Comparison of ENCODE assay signal across 10 cellular contexts in the genomic region with DNA sequence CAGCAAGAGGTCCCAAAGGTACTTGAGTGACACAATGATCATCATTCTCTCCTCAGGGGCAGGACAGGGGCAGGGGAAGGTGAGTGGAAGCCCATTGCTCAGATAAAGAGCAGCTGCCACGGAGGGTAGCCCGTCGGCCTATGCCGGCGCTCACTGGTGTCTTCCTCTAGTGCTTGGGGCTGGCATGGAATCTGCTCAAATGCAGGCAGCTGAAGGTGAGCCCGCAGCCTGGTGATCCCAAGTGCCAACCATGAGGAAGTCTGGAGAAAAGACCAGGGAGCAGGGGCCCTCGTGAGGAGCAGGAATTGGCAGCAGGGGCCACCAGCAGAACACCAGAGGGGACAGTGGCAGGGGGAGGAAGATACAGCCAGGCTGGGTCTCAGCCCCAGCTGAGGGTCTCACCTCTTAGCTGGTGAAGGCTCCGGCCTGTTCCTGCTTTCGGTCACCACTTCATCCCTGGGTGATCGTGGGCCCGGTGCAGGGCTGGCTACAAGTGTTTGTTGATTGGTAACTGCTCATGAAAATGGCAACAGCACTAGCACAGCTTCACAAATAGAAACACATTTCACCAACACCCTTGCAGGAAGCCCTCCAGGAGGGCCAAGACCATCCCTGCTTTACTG. TPM values are rescaled to one million over a fixed set of nuclear protein-coding genes. Genes with fewer than 3 reads are reported as not detected.
DNase-seq lines count a peak whose midpoint lies in the region; ATAC-seq, FAIRE-seq and TF ChIP-seq lines count a peak whose summit lies in the region.
"Had no signal": no experiment of that assay in that cellular context is flagged by ENCODE, and none has a peak within 500 bp of the region (broad histone marks: within the 10 kb centered on the region; RNA-seq: fewer than 3 reads in every experiment).

No MANE protein-coding gene starts in this region.

- peak overlapping the region; percentile 92 for H3K27ac ChIP-seq in GM12878 (ENCODE audit: control insufficient read depth, insufficient read depth)

- H3K9me3 Mint-ChIP-seq in Calu3 (ENCODE audit: low read depth, unreplicated experiment) (no peaks in the 10 kb centered on the region), natural killer cell (no peaks in the 10 kb centered on the region)

- intact Hi-C loops in Calu3 (cut with micrococcal nuclease; ENCODE audit: unreplicated experiment) (no loop called here), GM12878 (cut with micrococcal nuclease; ENCODE audit: unreplicated experiment) (no loop called here), natural killer cell (cut with micrococcal nuclease) (no loop called here)

- no peak overlapping the region for H3K4me3 ChIP-seq in GM12878

- peaks cover 25% of the 10 kb centered on the region for H3K4me1 ChIP-seq in GM12878 (ENCODE audit: control insufficient read depth, insufficient read depth, low read length)

- TF ChIP-seq RAD21 in GM12878 (IDR thresholded peaks at IDR 0.05; ENCODE audit: insufficient read depth, low read depth, low read length), result no peak

- H3K9ac ChIP-seq in GM12878 (ENCODE audit: control insufficient read depth, insufficient read depth, low read length), result no peak overlapping the region; the same call in 1 of the 2 replicates

- peak overlapping the region; percentile 72 for H3K4me2 ChIP-seq in GM12878 (ENCODE audit: control insufficient read depth, insufficient read depth)

- H3K27me3 ChIP-seq in GM12878 (replicated peaks in 1 of 2; ENCODE audit: control insufficient read depth in 2 of 2, insufficient read depth in 2 of 2, low read length in 1 of 2), result no peaks in the 10 kb centered on the region

- BruUV-seq in Calu3 (replicated peaks; lab: Mats Ljungman, UMichigan), result no TSS peak
- no TSS peak for BruUV-seq in GM12878 (replicated peaks; lab: Mats Ljungman, UMichigan)

- SMC1A ChIA-PET in GM12878 (lab: Charles Lee; ENCODE audit: uncharacterized antibody, unreplicated experiment), result interaction anchor here (1.0 to 1.3 kb wide), 3 partner anchors 22 to 59 kb away, joined by 3 read pairs; no protein-coding TSS in a partner anchor

- no peak for TF ChIP-seq EP300 in GM12878 (IDR thresholded peaks at IDR 0.05; ENCODE audit: borderline replicate concordance in 1 of 2, control insufficient read depth in 1 of 2, low read depth in 2 of 2, low read length in 2 of 2)

- DNase-seq in Calu3 (no peak), GM12878 (ENCODE audit: low read depth, low spot score) (no peak), natural killer cell (no peak), DMS79 treated with DMSO at 0.1 percent for 48 hours (lab: John Stamatoyannopoulos, UW) (no peak), NCI-H446 (lab: John Stamatoyannopoulos, UW) (no peak)
- DNase-seq: DND-41, NCI-H1105 treated with DMSO at 0.1 percent for 48 hours, NCI-H69 had no signal

- FAIRE-seq in GM12878 (lab: Jason Lieb, UNC), result no peak

- POLR2A ChIA-PET in GM12878 (lab: Charles Lee), result interaction anchor here (1.0 to 2.1 kb wide), 4 partner anchors 20 to 104 kb away, joined by 3 to 7 read pairs (median 3); a partner anchor contains a TSS

- TF ChIP-seq CTCF in Calu3 (IDR thresholded peaks at IDR 0.05; ENCODE audit: unreplicated experiment), result no peak
- no peak for TF ChIP-seq CTCF in GM12878 (IDR thresholded peaks at IDR 0.05 in 2 of 3, conservative IDR thresholded peaks at IDR 0.05 in 1 of 3; ENCODE audit: control insufficient read depth in 2 of 3, extremely low read depth in 1 of 3, insufficient read depth in 1 of 3, low read depth in 3 of 3, low read length in 3 of 3)
- no peak for TF ChIP-seq CTCF in natural killer cell (IDR thresholded peaks at IDR 0.05)

- H3K4me1 Mint-ChIP-seq in Calu3 (ENCODE audit: low read depth, unreplicated experiment) (peaks cover 9% of the 10 kb centered on the region), natural killer cell (peaks cover 26 to 50% of the 10 kb centered on the region in 2 donors)

- no peaks in the 10 kb centered on the region for H4K20me1 ChIP-seq in GM12878 (ENCODE audit: control insufficient read depth, insufficient read depth)

- TF ChIP-seq POLR2A in GM12878 (IDR thresholded peaks at IDR 0.05; ENCODE audit: low read depth, low read length), result 0 out of 2 replicates have a peak, but pooled peaks have one; percentile 25

- H3K36me3 ChIP-seq in GM12878 (ENCODE audit: control insufficient read depth in 2 of 2, insufficient read depth in 2 of 2, low read length in 1 of 2), result peaks cover 17 to 28% of the 10 kb centered on the region in 2 experiments

- H3K27me3 Mint-ChIP-seq in Calu3 (ENCODE audit: unreplicated experiment) (no peaks in the 10 kb centered on the region), natural killer cell (ENCODE audit: low read depth in 2 of 2) (no peaks in the 10 kb centered on the region)

- no peak overlapping the region for H3K4me3 Mint-ChIP-seq in Calu3 (ENCODE audit: low read depth, unreplicated experiment)
- peak overlapping the region; percentile 80 for H3K4me3 Mint-ChIP-seq in natural killer cell

- CTCF ChIA-PET in Calu3 (lab: Charles Lee) (no interaction called here), GM12878 (lab: Yijun Ruan, JAX) (interaction anchor here (1.0 to 3.8 kb wide), 5 partner anchors 13 to 78 kb away, joined by 3 to 21 read pairs (median 6); no protein-coding TSS in a partner anchor)

- H3K36me3 Mint-ChIP-seq in Calu3 (ENCODE audit: insufficient read depth, unreplicated experiment) (peaks cover 95% of the 10 kb centered on the region), natural killer cell (no peaks in the 10 kb centered on the region)

- ATAC-seq in HG03135 (IDR thresholded peaks at IDR 0.05; ENCODE audit: unreplicated experiment) (peak; percentile 4), GM12878 (no peak), natural killer cell (peak in 1 of 3 donors; percentile 6), GM19395 (IDR thresholded peaks at IDR 0.05; ENCODE audit: unreplicated experiment) (no peak)

- no peaks in the 10 kb centered on the region for H3K79me2 ChIP-seq in GM12878 (ENCODE audit: control insufficient read depth, insufficient read depth, low read length)

- no peaks in the 10 kb centered on the region for H3K9me3 ChIP-seq in GM12878 (replicated peaks; ENCODE audit: control insufficient read depth, insufficient read depth, low read length)

- no peak overlapping the region for H2AFZ ChIP-seq in GM12878 (ENCODE audit: control insufficient read depth, low read depth, low read length)

- WGBS in GM12878 (ENCODE audit: insufficient coverage, insufficient replicate concordance, low lambda C conversion rate, missing lambda C conversion rate), result 69% methylated on average over 11 of the region's 11 CpGs

- in situ Hi-C loops in GM12878 (cut with MboI), result no loop called here

- H3K27ac Mint-ChIP-seq in Calu3 (ENCODE audit: unreplicated experiment) (peak overlapping the region; percentile 80), natural killer cell (peak overlapping the region; percentile 94 to 97)

- RAD21 ChIA-PET in GM12878 (lab: Charles Lee; ENCODE audit: unreplicated experiment), result interaction anchor here (0.8 to 1.8 kb wide), 3 partner anchors 25 to 129 kb away, joined by 3 to 10 read pairs (median 3); no protein-coding TSS in a partner anchor

RNA-seq across cellular contexts. Expression of a gene that starts 24.7 kb away (rescaled TPM):
- 142 and 144 TPM in 2 replicates for total RNA-seq in Calu3 (2022)
- 63.8 and 68.9 TPM in 2 replicates for total RNA-seq in GM12878 (2013; cell fraction: nucleolus; rRNA removed)
- total RNA-seq in GM12878 (2014; rRNA removed), result 73.3 and 76.9 TPM in 2 replicates
- total RNA-seq in GM12878 (2014; rRNA removed; fragmentation: Illumina TruSeq; extraction: Trizol), result 34.4 and 39.3 TPM in 2 replicates
- total RNA-seq in GM12878 (2021), result 95.4 and 99.7 TPM in 2 replicates
- polyA plus RNA-seq in GM12878 (2011; ENCODE audit: low read depth), result 40.2 TPM
- polyA plus RNA-seq in GM12878 (2011; rRNA removed), result 73.4 and 75.2 TPM in 2 replicates
- 62.6 and 81.2 TPM in 2 replicates for polyA plus RNA-seq in GM12878 (2011; cell fraction: cytosol; rRNA removed)
- polyA plus RNA-seq in GM12878 (2011; cell fraction: nucleus; rRNA removed), result 188 and 198 TPM in 2 replicates
- 101 and 109 TPM in 2 replicates for polyA plus RNA-seq in GM12878 (2012)
- polyA plus RNA-seq in GM12878 (2014; fragmentation: Illumina TruSeq; extraction: Trizol), result 21.2 and 46.3 TPM in 2 replicates
- polyA plus RNA-seq in GM12878 (2014; fragmentation: Nextera tagmentation; extraction: Ambion mirVana), result 10 to 100 TPM; 14.1 to 18.8 TPM
- 93.4 and 102 TPM in 2 replicates for polyA plus RNA-seq in GM12878 (2014; rRNA removed)
- polyA plus RNA-seq in GM12878 (2016; fragmentation: Nextera tagmentation; extraction: Ambion mirVana), result 10 to 100 TPM; 83.8 to 89.8 TPM
- polyA minus RNA-seq in GM12878 (2011; rRNA and poly(A)+ RNA removed), result 36.4 and 37.2 TPM in 2 replicates
- 27.7 and 30.2 TPM in 2 replicates for polyA minus RNA-seq in GM12878 (2011; cell fraction: cytosol; rRNA and poly(A)+ RNA removed)
- 26.5 and 39.0 TPM in 2 replicates for polyA minus RNA-seq in GM12878 (2011; cell fraction: nucleus; rRNA and poly(A)+ RNA removed)
- total RNA-seq in natural killer cell, result 100 to 1,000 TPM; 102 to 131 (median 104) TPM

RNA-seq across cellular contexts. Expression of a gene that starts 29.5 kb away (rescaled TPM):
- total RNA-seq in Calu3 (2022), result 15.0 and 18.7 TPM in 2 replicates
- total RNA-seq in GM12878 (2013; cell fraction: nucleolus; rRNA removed), result 32.4 and 37.5 TPM in 2 replicates
- total RNA-seq in GM12878 (2014; rRNA removed), result 15.0 and 15.1 TPM in 2 replicates
- 9.3 and 9.7 TPM in 2 replicates for total RNA-seq in GM12878 (2014; rRNA removed; fragmentation: Illumina TruSeq; extraction: Trizol)
- total RNA-seq in GM12878 (2021), result 12.8 and 13.2 TPM in 2 replicates
- 8.1 TPM for polyA plus RNA-seq in GM12878 (2011; ENCODE audit: low read depth)
- 12.9 and 16.7 TPM in 2 replicates for polyA plus RNA-seq in GM12878 (2011; rRNA removed)
- 24.3 and 25.1 TPM in 2 replicates for polyA plus RNA-seq in GM12878 (2011; cell fraction: cytosol; rRNA removed)
- polyA plus RNA-seq in GM12878 (2011; cell fraction: nucleus; rRNA removed), result 24.3 and 25.9 TPM in 2 replicates
- polyA plus RNA-seq in GM12878 (2012), result 9.5 and 11.1 TPM in 2 replicates
- polyA plus RNA-seq in GM12878 (2014; fragmentation: Illumina TruSeq; extraction: Trizol), result 15.2 TPM in 2 replicates
- polyA plus RNA-seq in GM12878 (2014; fragmentation: Nextera tagmentation; extraction: Ambion mirVana), result 1 to 10 TPM; 4.3 to 6.8 TPM
- 16.8 and 17.9 TPM in 2 replicates for polyA plus RNA-seq in GM12878 (2014; rRNA removed)
- polyA plus RNA-seq in GM12878 (2016; fragmentation: Nextera tagmentation; extraction: Ambion mirVana), result 1 to 10 TPM; 8.4 to 9.7 TPM
- polyA minus RNA-seq in GM12878 (2011; rRNA and poly(A)+ RNA removed), result 22.0 and 27.6 TPM in 2 replicates
- 6.7 and 9.7 TPM in 2 replicates for polyA minus RNA-seq in GM12878 (2011; cell fraction: cytosol; rRNA and poly(A)+ RNA removed)
- polyA minus RNA-seq in GM12878 (2011; cell fraction: nucleus; rRNA and poly(A)+ RNA removed), result 7.4 and 10.0 TPM in 2 replicates
- 10 to 100 TPM; 32.5 to 47.6 (median 44.2) TPM for total RNA-seq in natural killer cell

RNA-seq across cellular contexts. Expression of a gene that starts 52.2 kb away (rescaled TPM):
- total RNA-seq in Calu3 (2022) (47.2 and 53.0 TPM in 2 replicates), GM12878 (2014; rRNA removed) (30.8 and 34.8 TPM in 2 replicates), GM12878 (2014; rRNA removed; fragmentation: Illumina TruSeq; extraction: Trizol) (10.9 and 11.5 TPM in 2 replicates), GM12878 (2021) (24.7 and 27.3 TPM in 2 replicates), natural killer cell (1 to 10 TPM; 4.0 to 8.9 (median 7.7) TPM)
- total RNA-seq in GM12878 (2013; cell fraction: nucleolus; rRNA removed), result 7.3 and 7.7 TPM in 2 replicates
- polyA plus RNA-seq in GM12878 (2011; ENCODE audit: low read depth), result 11.3 TPM
- polyA plus RNA-seq in GM12878 (2011; rRNA removed) (11.0 and 24.2 TPM in 2 replicates), GM12878 (2014; fragmentation: Illumina TruSeq; extraction: Trizol) (11.9 and 12.1 TPM in 2 replicates), GM12878 (2014; fragmentation: Nextera tagmentation; extraction: Ambion mirVana) (1 to 10 TPM; 2.2 to 8.6 TPM), GM12878 (2014; rRNA removed) (23.3 and 28.2 TPM in 2 replicates), GM12878 (2016; fragmentation: Nextera tagmentation; extraction: Ambion mirVana) (10 to 100 TPM; 23.2 to 26.4 TPM)
- 34.0 and 35.7 TPM in 2 replicates for polyA plus RNA-seq in GM12878 (2011; cell fraction: cytosol; rRNA removed)
- polyA plus RNA-seq in GM12878 (2011; cell fraction: nucleus; rRNA removed), result 28.7 and 29.6 TPM in 2 replicates
- polyA plus RNA-seq in GM12878 (2012), result 20.6 and 27.2 TPM in 2 replicates
- polyA minus RNA-seq in GM12878 (2011; rRNA and poly(A)+ RNA removed), result 21.1 and 31.7 TPM in 2 replicates
- 13.4 and 13.8 TPM in 2 replicates for polyA minus RNA-seq in GM12878 (2011; cell fraction: cytosol; rRNA and poly(A)+ RNA removed)
- polyA minus RNA-seq in GM12878 (2011; cell fraction: nucleus; rRNA and poly(A)+ RNA removed), result 5.4 and 8.8 TPM in 2 replicates
